In genomic region chr10:89697946-89698345, GRCh38 we compare ENCODE assay signal across 5 cellular contexts.
"Had no signal": no experiment of that assay in that cellular context is flagged by ENCODE, and none has a peak within 500 bp of the region (broad histone marks: within the 10 kb centered on the region; RNA-seq: fewer than 3 reads in every experiment).

No MANE protein-coding gene starts in this region.

- H3K4me3 ChIP-seq: GM23338, K562 had no signal

- H2AFZ ChIP-seq: GM23338 had no signal

- H3K9me3 Mint-ChIP-seq: H9 had no signal

- H3K27ac Mint-ChIP-seq: GM23338, H9 had no signal

- H3K4me3 Mint-ChIP-seq: GM23338, H9 had no signal

- H3K4me2 ChIP-seq: GM23338 had no signal

- DNase-seq: H9, HCEC 1CT, IMR-90 had no signal
